ENCODE assay signal across 10 cellular contexts in the genomic region with DNA sequence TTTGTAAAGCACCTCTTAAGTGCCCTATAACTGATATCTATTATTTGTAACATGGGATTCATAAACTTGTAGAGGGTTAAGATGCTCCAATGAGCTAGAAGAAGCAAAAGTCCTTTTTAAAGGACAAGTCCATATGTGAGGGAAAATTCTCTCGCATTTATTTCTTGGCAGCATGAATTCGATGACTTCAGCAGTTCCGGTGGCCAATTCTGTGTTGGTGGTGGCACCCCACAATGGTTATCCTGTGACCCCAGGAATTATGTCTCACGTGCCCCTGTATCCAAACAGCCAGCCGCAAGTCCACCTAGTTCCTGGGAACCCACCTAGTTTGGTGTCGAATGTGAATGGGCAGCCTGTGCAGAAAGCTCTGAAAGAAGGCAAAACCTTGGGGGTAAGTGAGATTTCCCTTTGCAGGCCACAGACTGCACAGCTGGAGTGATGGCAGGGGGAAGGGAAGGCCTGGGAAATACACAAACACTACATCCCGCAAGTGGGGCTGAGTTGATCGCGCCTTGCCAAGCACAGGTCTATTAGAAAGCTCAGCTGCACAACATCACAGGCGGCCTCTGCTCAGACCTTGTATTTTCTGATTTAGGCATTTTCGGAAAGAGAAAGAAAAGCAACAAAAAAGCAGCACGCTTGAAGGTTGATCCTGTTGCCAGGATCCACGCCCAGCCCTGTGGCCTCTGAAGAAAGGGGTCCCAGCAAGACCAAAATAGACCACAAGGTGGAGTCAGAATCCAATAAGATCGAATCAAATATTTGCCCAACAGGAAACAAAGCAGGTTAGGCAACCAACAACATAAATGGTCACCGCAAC. TPM values are rescaled to one million over a fixed set of nuclear protein-coding genes. Genes with fewer than 3 reads are reported as not detected.
DNase-seq lines count a peak whose midpoint lies in the region; ATAC-seq, FAIRE-seq and TF ChIP-seq lines count a peak whose summit lies in the region.
"Had no signal": no experiment of that assay in that cellular context is flagged by ENCODE, and none has a peak within 500 bp of the region (broad histone marks: within the 10 kb centered on the region; RNA-seq: fewer than 3 reads in every experiment).

No MANE protein-coding gene starts in this region.

- H3K4me3 ChIP-seq in H7 (ENCODE audit: insufficient read depth, low read depth, low read length) (no peak overlapping the region), pancreas (no peak overlapping the region)

- H3K27ac Mint-ChIP-seq in chondrocyte (ENCODE audit: unreplicated experiment), result no peak overlapping the region
- no peak overlapping the region for H3K27ac Mint-ChIP-seq in activated T-cell treated with anti-CD3 and anti-CD28 coated beads, Interleukin-2, amount 50 U/mL, for 72 hours

- no peaks in the 10 kb centered on the region for H3K4me1 Mint-ChIP-seq in chondrocyte (ENCODE audit: low read depth)
- H3K4me1 Mint-ChIP-seq in activated T-cell treated with anti-CD3 and anti-CD28 coated beads, Interleukin-2, amount 50 U/mL, for 72 hours (ENCODE audit: low read depth), result no peaks in the 10 kb centered on the region

- H3K27me3 ChIP-seq in H7 (ENCODE audit: control insufficient read depth, insufficient read depth, low read length), result no peaks in the 10 kb centered on the region
- H3K27me3 ChIP-seq in pancreas, result no peaks in the 10 kb centered on the region

- no peaks in the 10 kb centered on the region for H3K9me3 ChIP-seq in pancreas

- WGBS in pancreas, 2 donors, result 56 to 59% methylated on average over 15 of the region's 15 CpGs

- intact Hi-C loops in pancreas (cut with DNase I), result loop anchor here in 1 of 3 donors (10.0 kb wide), 1 partner anchor 54 kb away; a partner anchor contains a TSS

- DNase-seq in H7 (peak; percentile 53), NCI-H2081 (lab: John Stamatoyannopoulos, UW) (peak; percentile 79 to 89), chondrocyte (ENCODE audit: low spot score) (no peak), pancreas (peak in 3 of 6 donors; percentile 25 to 68 (median 50)), HPDE6-E6E7 (ENCODE audit: extremely low spot score) (no peak), T-helper 9 cell (no peak), A172 (ENCODE audit: low spot score) (no peak)
- DNase-seq in activated T-cell treated with anti-CD3 and anti-CD28 coated beads, Interleukin-2, amount 50 U/mL, for 72 hours, result no peak

- H3K27ac ChIP-seq in pancreas, result no peak overlapping the region

- peaks cover 0 to 18% (median 13%) of the 10 kb centered on the region in 3 donors for H3K4me1 ChIP-seq in pancreas

- H3K27me3 Mint-ChIP-seq in chondrocyte (ENCODE audit: low read depth), result peaks cover 10% of the 10 kb centered on the region
- peaks cover under 1% of the 10 kb centered on the region for H3K27me3 Mint-ChIP-seq in activated T-cell treated with anti-CD3 and anti-CD28 coated beads, Interleukin-2, amount 50 U/mL, for 72 hours (ENCODE audit: low read depth)

- FAIRE-seq in pancreas (lab: Jason Lieb, UNC), result no peak

- ATAC-seq in pancreas, result peak; percentile 59 to 77 (median 74)
- ATAC-seq in activated T-cell treated with anti-CD3 and anti-CD28 coated beads, Interleukin-2, amount 50 U/mL, for 72 hours (replicated peaks in 1 of 2), result no peak

- H3K36me3 Mint-ChIP-seq in chondrocyte (ENCODE audit: low read depth), result no peaks in the 10 kb centered on the region
- H3K36me3 Mint-ChIP-seq in activated T-cell treated with anti-CD3 and anti-CD28 coated beads, Interleukin-2, amount 50 U/mL, for 72 hours (ENCODE audit: insufficient read depth in 2 of 2), result no peaks in the 10 kb centered on the region

- no peaks in the 10 kb centered on the region for H3K9me3 Mint-ChIP-seq in chondrocyte (ENCODE audit: low read depth)
- H3K9me3 Mint-ChIP-seq in activated T-cell treated with anti-CD3 and anti-CD28 coated beads, Interleukin-2, amount 50 U/mL, for 72 hours, result no peaks in the 10 kb centered on the region

- no peak overlapping the region for H3K4me3 Mint-ChIP-seq in chondrocyte (ENCODE audit: unreplicated experiment)
- no peak overlapping the region for H3K4me3 Mint-ChIP-seq in activated T-cell treated with anti-CD3 and anti-CD28 coated beads, Interleukin-2, amount 50 U/mL, for 72 hours

- H3K36me3 ChIP-seq in H7 (replicated peaks; ENCODE audit: control insufficient read depth, insufficient read depth, low read length) (no peaks in the 10 kb centered on the region), pancreas (no peaks in the 10 kb centered on the region)

- TF ChIP-seq CTCF in chondrocyte (IDR thresholded peaks at IDR 0.05) (peak; percentile 64), pancreas (IDR thresholded peaks at IDR 0.05) (peak; percentile 23 to 53 (median 44))

RNA-seq across cellular contexts. Expression of a gene that starts 1.5 kb away (rescaled TPM):
- total RNA-seq in H7 (2014; rRNA removed; shearing (Covaris generic)), result not detected in 2 replicates
- total RNA-seq in chondrocyte (not detected in 3 replicates), pancreas (1 to 10 TPM in 4 of 6 donors, under 1 TPM in 2; 0.56 to 2.9 (median 1.7) TPM)
- 1 to 10 TPM in 1 of 2 donors, under 1 TPM in 1; 0.91 to 4.2 TPM for polyA plus RNA-seq in pancreas
- total RNA-seq in activated T-cell treated with anti-CD3 and anti-CD28 coated beads, Interleukin-2, amount 50 U/mL, for 72 hours, result not detected
- total RNA-seq in A172 (2014; rRNA removed; shearing (Covaris generic)), result not detected in 2 replicates
- total RNA-seq: glomerular endothelial cell, subcutaneous adipose tissue had no signal

RNA-seq across cellular contexts. Expression of a gene that starts 23.6 kb away (rescaled TPM):
- not detected in 2 replicates for total RNA-seq in H7 (2014; rRNA removed; shearing (Covaris generic))
- total RNA-seq in chondrocyte (not detected in 3 replicates), pancreas (not detected)
- polyA plus RNA-seq in pancreas, result not detected
- not detected for total RNA-seq in activated T-cell treated with anti-CD3 and anti-CD28 coated beads, Interleukin-2, amount 50 U/mL, for 72 hours
- total RNA-seq in A172 (2014; rRNA removed; shearing (Covaris generic)), result not detected in 2 replicates
- total RNA-seq: glomerular endothelial cell, subcutaneous adipose tissue had no signal

RNA-seq across cellular contexts. Expression of a gene that starts 55.8 kb away (rescaled TPM):
- total RNA-seq in H7 (2014; rRNA removed; shearing (Covaris generic)), result 0.10 TPM in 1 of 2 replicates, not detected in the other
- total RNA-seq in chondrocyte (not detected in 3 replicates), pancreas (under 1 TPM in 1 of 6 donors, not detected in 5; 0.09 TPM)
- polyA plus RNA-seq in pancreas, result not detected
- not detected for total RNA-seq in activated T-cell treated with anti-CD3 and anti-CD28 coated beads, Interleukin-2, amount 50 U/mL, for 72 hours
- total RNA-seq in A172 (2014; rRNA removed; shearing (Covaris generic)), result not detected in 2 replicates
- total RNA-seq: glomerular endothelial cell, subcutaneous adipose tissue had no signal

Comparison
In these comparisons a context has a peak if more than half of its experiments do, and no peak if none do; other contexts are left out.
1. DNase-seq: peak in H7 (single experiment) and NCI-H2081 (2 of 2); none in chondrocyte (single experiment), HPDE6-E6E7 (single experiment), activated T-cell treated with anti-CD3 and anti-CD28 coated beads, Interleukin-2, amount 50 U/mL, for 72 hours (0 of 2), T-helper 9 cell (single experiment) and A172 (single experiment).
2. ATAC-seq: peak in pancreas (4 of 4); none in activated T-cell treated with anti-CD3 and anti-CD28 coated beads, Interleukin-2, amount 50 U/mL, for 72 hours (0 of 2).